ENCODE assay signal across 17 cellular contexts in genomic region chr10:89476150-89476549, GRCh38. TPM values are rescaled to one million over a fixed set of nuclear protein-coding genes. Genes with fewer than 3 reads are reported as not detected.
DNase-seq lines count a peak whose midpoint lies in the region; ATAC-seq and TF ChIP-seq lines count a peak whose summit lies in the region.
"Had no signal": no experiment of that assay in that cellular context is flagged by ENCODE, and none has a peak within 500 bp of the region (broad histone marks: within the 10 kb centered on the region; RNA-seq: fewer than 3 reads in every experiment).

No MANE protein-coding gene starts in this region.

- H3K36me3 Mint-ChIP-seq in osteocyte (ENCODE audit: unreplicated experiment) (peaks cover 2% of the 10 kb centered on the region), T-cell (no peaks in the 10 kb centered on the region)
- no peaks in the 10 kb centered on the region for H3K36me3 Mint-ChIP-seq in CD8-positive, alpha-beta memory T cell

- TF ChIP-seq POLR2A in uterus (IDR thresholded peaks at IDR 0.05) = no peak

- H3K4me1 Mint-ChIP-seq in osteocyte (ENCODE audit: unreplicated experiment) (peaks cover 76% of the 10 kb centered on the region), T-cell (no peaks in the 10 kb centered on the region)
- no peaks in the 10 kb centered on the region for H3K4me1 Mint-ChIP-seq in CD8-positive, alpha-beta memory T cell

- H3K4me3 Mint-ChIP-seq in osteocyte (ENCODE audit: unreplicated experiment) (no peak overlapping the region), T-cell (no peak overlapping the region)
- H3K4me3 Mint-ChIP-seq in CD8-positive, alpha-beta memory T cell = no peak overlapping the region
- H3K4me3 Mint-ChIP-seq: activated T-cell treated with anti-CD3 and anti-CD28 coated beads, Interleukin-2, amount 50 U/mL, for 72 hours had no signal

- no peaks in the 10 kb centered on the region for H3K36me3 ChIP-seq in cardiac muscle cell
- no peaks in the 10 kb centered on the region for H3K36me3 ChIP-seq in uterus
- no peaks in the 10 kb centered on the region for H3K36me3 ChIP-seq in CD8-positive, alpha-beta memory T cell (ENCODE audit: insufficient read depth, low read length)

- CTCF ChIA-PET in CD8-positive, alpha-beta memory T cell (lab: Charles Lee) = no interaction called here
- CTCF ChIA-PET in T-cell (lab: Charles Lee) = no interaction called here

- H3K9me3 Mint-ChIP-seq in osteocyte (ENCODE audit: unreplicated experiment) (no peaks in the 10 kb centered on the region), T-cell (no peaks in the 10 kb centered on the region)
- H3K9me3 Mint-ChIP-seq in CD8-positive, alpha-beta memory T cell = no peaks in the 10 kb centered on the region
- H3K9me3 Mint-ChIP-seq: activated T-cell treated with anti-CD3 and anti-CD28 coated beads, Interleukin-2, amount 50 U/mL, for 72 hours had no signal

- H3K27me3 ChIP-seq in cardiac muscle cell = no peaks in the 10 kb centered on the region
- H3K27me3 ChIP-seq in uterus = no peaks in the 10 kb centered on the region
- peaks cover 5% of the 10 kb centered on the region for H3K27me3 ChIP-seq in CD8-positive, alpha-beta memory T cell (ENCODE audit: insufficient read depth, low read length, poor library complexity, severe bottlenecking)

- H3K27me3 Mint-ChIP-seq in osteocyte (ENCODE audit: unreplicated experiment) (no peaks in the 10 kb centered on the region), T-cell (peaks cover 1 to 11% of the 10 kb centered on the region in 2 donors)
- peaks cover 8 to 50% of the 10 kb centered on the region in 2 donors for H3K27me3 Mint-ChIP-seq in CD8-positive, alpha-beta memory T cell

- ATAC-seq in Right ventricle myocardium superior (ENCODE audit: poor library complexity) = no peak
- ATAC-seq in left cardiac atrium = peak; percentile 20 to 41
- no peak for ATAC-seq in HG03108 (IDR thresholded peaks at IDR 0.05; ENCODE audit: unreplicated experiment)
- no peak for ATAC-seq in T-cell (replicated peaks in 1 of 4)
- ATAC-seq: activated T-cell treated with anti-CD3 and anti-CD28 coated beads, Interleukin-2, amount 50 U/mL, for 72 hours; Panc1 had no signal

- H3K4me3 ChIP-seq in cardiac muscle cell (no peak overlapping the region), uterus (no peak overlapping the region)
- no peak overlapping the region for H3K4me3 ChIP-seq in CD8-positive, alpha-beta memory T cell (ENCODE audit: low read length)

- H3K27ac ChIP-seq in cardiac muscle cell (peak overlapping the region; percentile 97), uterus (peak overlapping the region; percentile 51 to 66)
- H3K27ac ChIP-seq in CD8-positive, alpha-beta memory T cell (ENCODE audit: low read depth, low read length) = no peak overlapping the region

- intact Hi-C loops in Right ventricle myocardium superior (cut with DNase I) = loop anchor here (5.0 kb wide), 1 partner anchor 44 kb away; no protein-coding TSS in a partner anchor
- intact Hi-C loops in left cardiac atrium (cut with DNase I) = no loop called here
- intact Hi-C loops in uterus (cut with DNase I; ENCODE audit: low total_unique reads) = no loop called here

- no peak for DNase-seq in cardiac muscle cell (ENCODE audit: low read depth in 1 of 2, low spot score in 1 of 2)
- no peak for DNase-seq in Right ventricle myocardium superior
- no peak for DNase-seq in left cardiac atrium
- DNase-seq in osteocyte (ENCODE audit: extremely low spot score, unreplicated experiment) = no peak
- no peak for DNase-seq in uterus
- no peak for DNase-seq in CD8-positive, alpha-beta memory T cell
- no peak for DNase-seq in T-cell
- DNase-seq: activated CD4-positive, alpha-beta T cell treated with anti-CD3 and anti-CD28 coated beads for 48 hours; activated T-cell treated with anti-CD3 and anti-CD28 coated beads, Interleukin-2, amount 50 U/mL, for 72 hours; Caco-2; mesendoderm; NCI-H1092 treated with DMSO at 0.1 percent for 48 hours; stimulated activated CD4-positive, alpha-beta T cell treated with anti-CD3 and anti-CD28 coated beads, Interleukin-4, amount 100 ng/mL, for 4 hours; stimulated activated naive CD4-positive, alpha-beta T cell; T-helper 2 cell had no signal

- no peak for TF ChIP-seq CTCF in cardiac muscle cell (IDR thresholded peaks at IDR 0.05; ENCODE audit: low read depth, low read length)
- TF ChIP-seq CTCF in osteocyte (IDR thresholded peaks at IDR 0.05) = no peak
- TF ChIP-seq CTCF in uterus (IDR thresholded peaks at IDR 0.05) = no peak

- POLR2A ChIA-PET in CD8-positive, alpha-beta memory T cell (lab: Charles Lee) = no interaction called here
- POLR2A ChIA-PET in T-cell (lab: Charles Lee) = no interaction called here

- H3K4me1 ChIP-seq in cardiac muscle cell (ENCODE audit: low read depth) (peaks cover 83% of the 10 kb centered on the region), uterus (peaks cover 8 to 10% of the 10 kb centered on the region in 2 donors)
- H3K4me1 ChIP-seq in CD8-positive, alpha-beta memory T cell (ENCODE audit: insufficient read depth, low read length) = no peaks in the 10 kb centered on the region

- no peaks in the 10 kb centered on the region for H3K9me3 ChIP-seq in cardiac muscle cell (ENCODE audit: low read depth)
- no peaks in the 10 kb centered on the region for H3K9me3 ChIP-seq in uterus
- no peaks in the 10 kb centered on the region for H3K9me3 ChIP-seq in CD8-positive, alpha-beta memory T cell (ENCODE audit: low read length)
- H3K9me3 ChIP-seq: Caco-2 had no signal

- H3K27ac Mint-ChIP-seq in osteocyte (ENCODE audit: unreplicated experiment) (peak overlapping the region; percentile 95), T-cell (no peak overlapping the region)
- H3K27ac Mint-ChIP-seq in CD8-positive, alpha-beta memory T cell = no peak overlapping the region
- H3K27ac Mint-ChIP-seq: activated T-cell treated with anti-CD3 and anti-CD28 coated beads, Interleukin-2, amount 50 U/mL, for 72 hours had no signal

RNA-seq across cellular contexts. Expression of gene SLC16A12, which starts 59.2 kb away (rescaled TPM):
- total RNA-seq in cardiac muscle cell (7.0 and 8.1 TPM in 2 replicates), Right ventricle myocardium superior (1.3 TPM), left cardiac atrium (1 to 10 TPM; 2.3 to 6.2 TPM), osteocyte (7.9 and 8.4 TPM in 2 replicates), uterus (1 to 10 TPM in 1 of 4 donors, under 1 TPM in 3; 0.26 to 7.4 (median 0.51) TPM), T-cell (not detected)
- polyA plus RNA-seq in cardiac muscle cell = 7.6 and 10.1 TPM in 2 replicates
- not detected for total RNA-seq in CD8-positive, alpha-beta memory T cell
- not detected for polyA plus RNA-seq in CD8-positive, alpha-beta memory T cell
- total RNA-seq: activated T-cell treated with anti-CD3 and anti-CD28 coated beads, Interleukin-2, amount 50 U/mL, for 72 hours; Caco-2 had no signal

Comparison
In these comparisons a context has a peak if more than half of its experiments do, and no peak if none do; other contexts are left out.
1. ATAC-seq: peak in left cardiac atrium (2 of 2); none in Right ventricle myocardium superior (single experiment), HG03108 (single experiment) and T-cell (0 of 4).